ENCODE assay signal across 2 cellular contexts in the genomic region with DNA sequence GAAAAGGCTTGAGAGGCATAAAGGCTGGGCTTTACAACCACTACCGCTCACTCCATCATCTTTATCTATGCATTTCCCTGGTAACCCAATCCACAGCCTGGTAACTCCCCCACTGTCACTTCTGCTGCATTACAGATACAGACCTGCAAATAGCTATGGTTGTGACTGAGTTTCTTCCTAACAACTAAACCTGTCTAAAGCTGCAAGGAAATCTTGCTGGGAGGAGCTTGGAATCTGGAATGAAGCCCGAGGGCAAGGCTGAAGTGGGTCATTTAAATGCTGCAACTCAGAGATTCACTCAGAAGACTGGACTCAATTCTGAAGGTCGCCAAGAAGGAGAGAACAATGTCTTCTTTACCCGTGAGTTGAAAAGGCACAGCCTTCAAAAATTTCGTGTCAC.
TF ChIP-seq lines count a peak whose summit lies in the region.

A gene with protein sequence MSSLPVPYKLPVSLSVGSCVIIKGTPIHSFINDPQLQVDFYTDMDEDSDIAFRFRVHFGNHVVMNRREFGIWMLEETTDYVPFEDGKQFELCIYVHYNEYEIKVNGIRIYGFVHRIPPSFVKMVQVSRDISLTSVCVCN (plus strand): TSS at position 301 of the 400 bp plus-strand sequence. CDS start 45 bp downstream, at position 346.

TF ChIP-seq in A549, 52 proteins besides CTCF, POLR2A, EP300 and RAD21:
- no peak for TF ChIP-seq CEBPB (IDR thresholded peaks at IDR 0.05)
- no peak for TF ChIP-seq ZSCAN20 (CRISPR knock-in tag; IDR thresholded peaks at IDR 0.05)
- no peak for TF ChIP-seq NR3C1 (IDR thresholded peaks at IDR 0.05)
- TF ChIP-seq, protein P1, sequence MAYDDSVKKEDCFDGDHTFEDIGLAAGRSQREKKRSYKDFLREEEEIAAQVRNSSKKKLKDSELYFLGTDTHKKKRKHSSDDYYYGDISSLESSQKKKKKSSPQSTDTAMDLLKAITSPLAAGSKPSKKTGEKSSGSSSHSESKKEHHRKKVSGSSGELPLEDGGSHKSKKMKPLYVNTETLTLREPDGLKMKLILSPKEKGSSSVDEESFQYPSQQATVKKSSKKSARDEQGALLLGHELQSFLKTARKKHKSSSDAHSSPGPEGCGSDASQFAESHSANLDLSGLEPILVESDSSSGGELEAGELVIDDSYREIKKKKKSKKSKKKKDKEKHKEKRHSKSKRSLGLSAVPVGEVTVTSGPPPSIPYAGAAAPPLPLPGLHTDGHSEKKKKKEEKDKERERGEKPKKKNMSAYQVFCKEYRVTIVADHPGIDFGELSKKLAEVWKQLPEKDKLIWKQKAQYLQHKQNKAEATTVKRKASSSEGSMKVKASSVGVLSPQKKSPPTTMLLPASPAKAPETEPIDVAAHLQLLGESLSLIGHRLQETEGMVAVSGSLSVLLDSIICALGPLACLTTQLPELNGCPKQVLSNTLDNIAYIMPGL (CRISPR knock-in tag; IDR thresholded peaks at IDR 0.05; ENCODE audit: borderline replicate concordance) = no peak
- TF ChIP-seq BHLHE40 (IDR thresholded peaks at IDR 0.05; ENCODE audit: low read depth, low read length) = no peak
- no peak for TF ChIP-seq GATA3 (IDR thresholded peaks at IDR 0.05; ENCODE audit: borderline replicate concordance)
- no peak for TF ChIP-seq FOXS1 (CRISPR knock-in tag; IDR thresholded peaks at IDR 0.05)
- TF ChIP-seq, protein P2, sequence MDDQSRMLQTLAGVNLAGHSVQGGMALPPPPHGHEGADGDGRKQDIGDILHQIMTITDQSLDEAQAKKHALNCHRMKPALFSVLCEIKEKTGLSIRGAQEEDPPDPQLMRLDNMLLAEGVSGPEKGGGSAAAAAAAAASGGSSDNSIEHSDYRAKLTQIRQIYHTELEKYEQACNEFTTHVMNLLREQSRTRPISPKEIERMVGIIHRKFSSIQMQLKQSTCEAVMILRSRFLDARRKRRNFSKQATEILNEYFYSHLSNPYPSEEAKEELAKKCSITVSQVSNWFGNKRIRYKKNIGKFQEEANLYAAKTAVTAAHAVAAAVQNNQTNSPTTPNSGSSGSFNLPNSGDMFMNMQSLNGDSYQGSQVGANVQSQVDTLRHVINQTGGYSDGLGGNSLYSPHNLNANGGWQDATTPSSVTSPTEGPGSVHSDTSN (IDR thresholded peaks at IDR 0.05) = no peak
- TF ChIP-seq RFX5 (IDR thresholded peaks at IDR 0.05) = no peak
- TF ChIP-seq SREBF2 (IDR thresholded peaks at IDR 0.05) = no peak
- no peak for TF ChIP-seq MYC (IDR thresholded peaks at IDR 0.05; ENCODE audit: borderline replicate concordance, low read length)
- no peak for TF ChIP-seq ZC3H11A (IDR thresholded peaks at IDR 0.05)
- no peak for TF ChIP-seq CBX2 (IDR thresholded peaks at IDR 0.05; ENCODE audit: borderline replicate concordance, low read depth)

TF ChIP-seq in H1, 55 proteins besides CTCF, POLR2A, EP300 and RAD21:
- TF ChIP-seq SUZ12 (IDR thresholded peaks at IDR 0.05; ENCODE audit: low read length) (no peak), TAF7 (optimal IDR thresholded peaks at IDR 0.05; ENCODE audit: borderline replicate concordance, low read depth, low read length) (no peak), CHD2 (IDR thresholded peaks at IDR 0.05; ENCODE audit: low read length) (no peak), TCF12 (IDR thresholded peaks at IDR 0.05; ENCODE audit: low read depth, low read length) (no peak), BACH1 (IDR thresholded peaks at IDR 0.05; ENCODE audit: low read length) (no peak), NANOG (IDR thresholded peaks at IDR 0.05; ENCODE audit: insufficient read depth, low read depth, low read length, poor library complexity, severe bottlenecking) (no peak), POU5F1 (IDR thresholded peaks at IDR 0.05; ENCODE audit: low read depth, low read length) (no peak), SP4 (IDR thresholded peaks at IDR 0.05; ENCODE audit: low read length) (no peak), ZNF274 (IDR thresholded peaks at IDR 0.05; ENCODE audit: borderline replicate concordance, extremely low read depth, low read length) (no peak), EZH2 (IDR thresholded peaks at IDR 0.05; ENCODE audit: low read depth, low read length, severe bottlenecking) (no peak), CEBPB (IDR thresholded peaks at IDR 0.05; ENCODE audit: low read depth, low read length) (no peak), CHD1 (IDR thresholded peaks at IDR 0.05; ENCODE audit: low read depth, low read length) (no peak)
- TF ChIP-seq, protein P3, sequence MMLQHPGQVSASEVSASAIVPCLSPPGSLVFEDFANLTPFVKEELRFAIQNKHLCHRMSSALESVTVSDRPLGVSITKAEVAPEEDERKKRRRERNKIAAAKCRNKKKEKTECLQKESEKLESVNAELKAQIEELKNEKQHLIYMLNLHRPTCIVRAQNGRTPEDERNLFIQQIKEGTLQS (IDR thresholded peaks at IDR 0.05; ENCODE audit: insufficient read depth, low read depth, low read length) = no peak
- TF ChIP-seq, protein P4, sequence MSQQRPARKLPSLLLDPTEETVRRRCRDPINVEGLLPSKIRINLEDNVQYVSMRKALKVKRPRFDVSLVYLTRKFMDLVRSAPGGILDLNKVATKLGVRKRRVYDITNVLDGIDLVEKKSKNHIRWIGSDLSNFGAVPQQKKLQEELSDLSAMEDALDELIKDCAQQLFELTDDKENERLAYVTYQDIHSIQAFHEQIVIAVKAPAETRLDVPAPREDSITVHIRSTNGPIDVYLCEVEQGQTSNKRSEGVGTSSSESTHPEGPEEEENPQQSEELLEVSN (IDR thresholded peaks at IDR 0.05) = no peak
- TF ChIP-seq, protein P5, sequence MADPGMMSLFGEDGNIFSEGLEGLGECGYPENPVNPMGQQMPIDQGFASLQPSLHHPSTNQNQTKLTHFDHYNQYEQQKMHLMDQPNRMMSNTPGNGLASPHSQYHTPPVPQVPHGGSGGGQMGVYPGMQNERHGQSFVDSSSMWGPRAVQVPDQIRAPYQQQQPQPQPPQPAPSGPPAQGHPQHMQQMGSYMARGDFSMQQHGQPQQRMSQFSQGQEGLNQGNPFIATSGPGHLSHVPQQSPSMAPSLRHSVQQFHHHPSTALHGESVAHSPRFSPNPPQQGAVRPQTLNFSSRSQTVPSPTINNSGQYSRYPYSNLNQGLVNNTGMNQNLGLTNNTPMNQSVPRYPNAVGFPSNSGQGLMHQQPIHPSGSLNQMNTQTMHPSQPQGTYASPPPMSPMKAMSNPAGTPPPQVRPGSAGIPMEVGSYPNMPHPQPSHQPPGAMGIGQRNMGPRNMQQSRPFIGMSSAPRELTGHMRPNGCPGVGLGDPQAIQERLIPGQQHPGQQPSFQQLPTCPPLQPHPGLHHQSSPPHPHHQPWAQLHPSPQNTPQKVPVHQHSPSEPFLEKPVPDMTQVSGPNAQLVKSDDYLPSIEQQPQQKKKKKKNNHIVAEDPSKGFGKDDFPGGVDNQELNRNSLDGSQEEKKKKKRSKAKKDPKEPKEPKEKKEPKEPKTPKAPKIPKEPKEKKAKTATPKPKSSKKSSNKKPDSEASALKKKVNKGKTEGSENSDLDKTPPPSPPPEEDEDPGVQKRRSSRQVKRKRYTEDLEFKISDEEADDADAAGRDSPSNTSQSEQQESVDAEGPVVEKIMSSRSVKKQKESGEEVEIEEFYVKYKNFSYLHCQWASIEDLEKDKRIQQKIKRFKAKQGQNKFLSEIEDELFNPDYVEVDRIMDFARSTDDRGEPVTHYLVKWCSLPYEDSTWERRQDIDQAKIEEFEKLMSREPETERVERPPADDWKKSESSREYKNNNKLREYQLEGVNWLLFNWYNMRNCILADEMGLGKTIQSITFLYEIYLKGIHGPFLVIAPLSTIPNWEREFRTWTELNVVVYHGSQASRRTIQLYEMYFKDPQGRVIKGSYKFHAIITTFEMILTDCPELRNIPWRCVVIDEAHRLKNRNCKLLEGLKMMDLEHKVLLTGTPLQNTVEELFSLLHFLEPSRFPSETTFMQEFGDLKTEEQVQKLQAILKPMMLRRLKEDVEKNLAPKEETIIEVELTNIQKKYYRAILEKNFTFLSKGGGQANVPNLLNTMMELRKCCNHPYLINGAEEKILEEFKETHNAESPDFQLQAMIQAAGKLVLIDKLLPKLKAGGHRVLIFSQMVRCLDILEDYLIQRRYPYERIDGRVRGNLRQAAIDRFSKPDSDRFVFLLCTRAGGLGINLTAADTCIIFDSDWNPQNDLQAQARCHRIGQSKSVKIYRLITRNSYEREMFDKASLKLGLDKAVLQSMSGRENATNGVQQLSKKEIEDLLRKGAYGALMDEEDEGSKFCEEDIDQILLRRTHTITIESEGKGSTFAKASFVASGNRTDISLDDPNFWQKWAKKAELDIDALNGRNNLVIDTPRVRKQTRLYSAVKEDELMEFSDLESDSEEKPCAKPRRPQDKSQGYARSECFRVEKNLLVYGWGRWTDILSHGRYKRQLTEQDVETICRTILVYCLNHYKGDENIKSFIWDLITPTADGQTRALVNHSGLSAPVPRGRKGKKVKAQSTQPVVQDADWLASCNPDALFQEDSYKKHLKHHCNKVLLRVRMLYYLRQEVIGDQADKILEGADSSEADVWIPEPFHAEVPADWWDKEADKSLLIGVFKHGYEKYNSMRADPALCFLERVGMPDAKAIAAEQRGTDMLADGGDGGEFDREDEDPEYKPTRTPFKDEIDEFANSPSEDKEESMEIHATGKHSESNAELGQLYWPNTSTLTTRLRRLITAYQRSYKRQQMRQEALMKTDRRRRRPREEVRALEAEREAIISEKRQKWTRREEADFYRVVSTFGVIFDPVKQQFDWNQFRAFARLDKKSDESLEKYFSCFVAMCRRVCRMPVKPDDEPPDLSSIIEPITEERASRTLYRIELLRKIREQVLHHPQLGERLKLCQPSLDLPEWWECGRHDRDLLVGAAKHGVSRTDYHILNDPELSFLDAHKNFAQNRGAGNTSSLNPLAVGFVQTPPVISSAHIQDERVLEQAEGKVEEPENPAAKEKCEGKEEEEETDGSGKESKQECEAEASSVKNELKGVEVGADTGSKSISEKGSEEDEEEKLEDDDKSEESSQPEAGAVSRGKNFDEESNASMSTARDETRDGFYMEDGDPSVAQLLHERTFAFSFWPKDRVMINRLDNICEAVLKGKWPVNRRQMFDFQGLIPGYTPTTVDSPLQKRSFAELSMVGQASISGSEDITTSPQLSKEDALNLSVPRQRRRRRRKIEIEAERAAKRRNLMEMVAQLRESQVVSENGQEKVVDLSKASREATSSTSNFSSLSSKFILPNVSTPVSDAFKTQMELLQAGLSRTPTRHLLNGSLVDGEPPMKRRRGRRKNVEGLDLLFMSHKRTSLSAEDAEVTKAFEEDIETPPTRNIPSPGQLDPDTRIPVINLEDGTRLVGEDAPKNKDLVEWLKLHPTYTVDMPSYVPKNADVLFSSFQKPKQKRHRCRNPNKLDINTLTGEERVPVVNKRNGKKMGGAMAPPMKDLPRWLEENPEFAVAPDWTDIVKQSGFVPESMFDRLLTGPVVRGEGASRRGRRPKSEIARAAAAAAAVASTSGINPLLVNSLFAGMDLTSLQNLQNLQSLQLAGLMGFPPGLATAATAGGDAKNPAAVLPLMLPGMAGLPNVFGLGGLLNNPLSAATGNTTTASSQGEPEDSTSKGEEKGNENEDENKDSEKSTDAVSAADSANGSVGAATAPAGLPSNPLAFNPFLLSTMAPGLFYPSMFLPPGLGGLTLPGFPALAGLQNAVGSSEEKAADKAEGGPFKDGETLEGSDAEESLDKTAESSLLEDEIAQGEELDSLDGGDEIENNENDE (IDR thresholded peaks at IDR 0.05; ENCODE audit: insufficient replicate concordance, low read length) = no peak
